In the genomic region with DNA sequence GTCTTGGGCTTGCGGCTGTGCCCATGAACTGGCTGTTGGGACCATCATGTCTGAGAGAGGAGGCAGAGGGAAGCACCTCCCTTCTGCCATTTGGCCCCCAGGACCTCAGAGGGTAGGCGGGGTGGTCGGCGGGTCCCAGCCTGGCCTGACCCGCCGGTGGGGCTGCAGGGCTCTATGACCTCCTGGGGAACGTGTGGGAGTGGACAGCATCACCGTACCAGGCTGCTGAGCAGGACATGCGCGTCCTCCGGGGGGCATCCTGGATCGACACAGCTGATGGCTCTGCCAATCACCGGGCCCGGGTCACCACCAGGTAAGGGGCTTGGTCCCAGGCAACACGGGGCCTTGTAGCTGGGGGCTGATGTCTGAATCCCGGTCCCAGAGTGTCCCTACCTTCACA, we compare ENCODE assay signal across 19 cellular contexts. TPM values are rescaled to one million over a fixed set of nuclear protein-coding genes. Genes with fewer than 3 reads are reported as not detected.
A peak's percentile ranks its signal among the peaks of the same experiment; 100 is the strongest.
DNase-seq lines count a peak whose midpoint lies in the region.
"Had no signal": no experiment of that assay in that cellular context is flagged by ENCODE, and none has a peak within 500 bp of the region (broad histone marks: within the 10 kb centered on the region; RNA-seq: fewer than 3 reads in every experiment).

No MANE protein-coding gene starts in this region.

- H3K9me3 ChIP-seq in BLaER1: no peaks in the 10 kb centered on the region
- no peaks in the 10 kb centered on the region for H3K9me3 ChIP-seq in skeletal muscle tissue (ENCODE audit: control insufficient read depth in 3 of 3, low read length in 3 of 3)
- H3K9me3 ChIP-seq: left lung, uterus had no signal

- H3K9ac ChIP-seq in BLaER1: 0 out of 2 replicates have a peak overlapping the region, but pooled peaks have one; percentile 61
- H3K9ac ChIP-seq in skeletal muscle tissue (ENCODE audit: low read depth in 1 of 3, low read length in 3 of 3): peak overlapping the region in 2 of 3 donors; percentile 38 to 84

- 0 out of 2 replicates have a peak, but pooled peaks cover 6% of the 10 kb centered on the region for H4K20me1 ChIP-seq in BLaER1

- H3K27ac ChIP-seq in BLaER1 (peak overlapping the region; percentile 77), angular gyrus (ENCODE audit: low read depth, low read length) (peak overlapping the region; percentile 91), layer of hippocampus (ENCODE audit: low read depth, low read length) (peak overlapping the region; percentile 30), skeletal muscle tissue (ENCODE audit: low read depth, low read length) (no peak overlapping the region)
- H3K27ac ChIP-seq: left lung had no signal

- peaks cover 81% of the 10 kb centered on the region for H3K36me3 ChIP-seq in BLaER1
- H3K36me3 ChIP-seq in skeletal muscle tissue (ENCODE audit: control insufficient read depth in 3 of 3, insufficient read depth in 3 of 3, low read length in 3 of 3): peaks cover 8 to 26% (median 16%) of the 10 kb centered on the region in 3 donors
- H3K36me3 ChIP-seq: uterus had no signal

- H3K4me1 ChIP-seq in BLaER1: peaks cover 54% of the 10 kb centered on the region
- H3K4me1 ChIP-seq in skeletal muscle tissue (ENCODE audit: control insufficient read depth in 3 of 3, insufficient read depth in 3 of 3, low read length in 3 of 3): peaks cover 54 to 57% (median 56%) of the 10 kb centered on the region in 3 donors
- H3K4me1 ChIP-seq: left lung had no signal

- H3K4me3 ChIP-seq in BLaER1: no peak overlapping the region
- no peak overlapping the region for H3K4me3 ChIP-seq in skeletal muscle tissue (ENCODE audit: low read length in 3 of 3)
- H3K4me3 ChIP-seq: left lung, uterus had no signal

- DNase-seq in iPS-NIHi11 (ENCODE audit: low spot score) (no peak), T-helper 9 cell (no peak), DMS 273 treated with DMSO at 0.1 percent for 48 hours (lab: John Stamatoyannopoulos, UW) (no peak), germinal center (ENCODE audit: low spot score) (no peak)
- DNase-seq: activated CD4-positive, alpha-beta T cell treated with anti-CD3 and anti-CD28 coated beads for 4 hours; CD4-positive, alpha-beta T cell; glutamatergic neuron; Karpas-422; NCI-H187 treated with DMSO at 0.1 percent for 48 hours; NCI-H226; NCI-H82; OCI-M1; SIG-M5; uterus had no signal

- peak overlapping the region; percentile 71 for H3K4me2 ChIP-seq in BLaER1

- H3K27me3 ChIP-seq in BLaER1 (no peaks in the 10 kb centered on the region), layer of hippocampus (ENCODE audit: control insufficient read depth, insufficient read depth, low read length) (no peaks in the 10 kb centered on the region), skeletal muscle tissue (ENCODE audit: control insufficient read depth in 3 of 3, insufficient read depth in 3 of 3, low read length in 3 of 3) (no peaks in the 10 kb centered on the region)
- H3K27me3 ChIP-seq: left lung, uterus had no signal

RNA-seq across cellular contexts. Expression of a gene that starts 14.1 kb away (rescaled TPM):
- 63.2 TPM for total RNA-seq in skeletal muscle tissue

RNA-seq across cellular contexts. Expression of a gene that starts 14.6 kb away (rescaled TPM):
- total RNA-seq in skeletal muscle tissue: 48.0 TPM

RNA-seq across cellular contexts. Expression of a gene that starts 26.6 kb away (rescaled TPM):
- 113 TPM for total RNA-seq in skeletal muscle tissue

RNA-seq across cellular contexts. Expression of a gene that starts 27.0 kb away (rescaled TPM):
- 13.6 TPM for total RNA-seq in skeletal muscle tissue

RNA-seq across cellular contexts. Expression of a gene that starts 28.1 kb away (rescaled TPM):
- 221 TPM for total RNA-seq in skeletal muscle tissue
